In genomic region chr6:98142839-98143238, GRCh38 we compare ENCODE assay signal across 19 cellular contexts.
DNase-seq lines count a peak whose midpoint lies in the region; TF ChIP-seq lines count a peak whose summit lies in the region.
"Had no signal": no experiment of that assay in that cellular context is flagged by ENCODE, and none has a peak within 500 bp of the region (broad histone marks: within the 10 kb centered on the region; RNA-seq: fewer than 3 reads in every experiment).

No MANE protein-coding gene starts in this region.

- DNase-seq in OCI-LY7 (ENCODE audit: low spot score) (peak; percentile 0), iris pigment epithelial cell (ENCODE audit: low read depth) (peak; percentile 0), lower leg skin (ENCODE audit: low spot score in 2 of 2) (no peak), amniotic stem cell (lab: John Stamatoyannopoulos, UW) (no peak), NCI-H446 (lab: John Stamatoyannopoulos, UW) (no peak)
- DNase-seq: 8988T; ACHN; AML-193; BE2C; CD4-positive, alpha-beta T cell; CD8-positive, alpha-beta memory T cell; DMS 273 treated with DMSO at 0.1 percent for 48 hours; DND-41; GM23248; H7; HCEC 1CT had no signal

- no peak overlapping the region for H3K4me3 ChIP-seq in HEK293 (ENCODE audit: low read depth, low read length)
- no peak overlapping the region for H3K4me3 ChIP-seq in OCI-LY7 (ENCODE audit: low read depth, low read length, poor library complexity, severe bottlenecking)
- H3K4me3 ChIP-seq in lower leg skin (ENCODE audit: low read depth, poor library complexity, severe bottlenecking), result no peak overlapping the region
- H3K4me3 ChIP-seq: A549; BLaER1 treated with 17β-estradiol and CSF1 and Interleukin-3, amounts not matched to agents 10 nM and 100 nM; GM23248 had no signal

- no peak for TF ChIP-seq POLR2A in lower leg skin (IDR thresholded peaks at IDR 0.05)

- POLR2A ChIA-PET in HEK293 (lab: Yijun Ruan, JAX), result no interaction called here
- POLR2A ChIA-PET in OCI-LY7 (lab: Charles Lee), result no interaction called here

- no peaks in the 10 kb centered on the region for H4K20me1 ChIP-seq in OCI-LY7 (ENCODE audit: insufficient read depth, low read length)
- H4K20me1 ChIP-seq: BLaER1 treated with 17β-estradiol and CSF1 and Interleukin-3, amounts not matched to agents 10 nM and 100 nM had no signal

- H3K4me1 ChIP-seq in HEK293 (ENCODE audit: control insufficient read depth, insufficient read depth, low read length) (no peaks in the 10 kb centered on the region), OCI-LY7 (ENCODE audit: insufficient read depth, low read length, poor library complexity, severe bottlenecking) (no peaks in the 10 kb centered on the region)
- H3K4me1 ChIP-seq: A549, BE2C had no signal

- H3K9me3 ChIP-seq in HEK293 (ENCODE audit: control insufficient read depth, insufficient read depth, low read depth, low read length), result no peaks in the 10 kb centered on the region
- H3K9me3 ChIP-seq in OCI-LY7 (ENCODE audit: low read length), result no peaks in the 10 kb centered on the region; the same call in 1 of the 2 replicates
- H3K9me3 ChIP-seq: A549, BE2C had no signal

- H2AFZ ChIP-seq in OCI-LY7 (ENCODE audit: low read length), result no peak overlapping the region
- H2AFZ ChIP-seq: GM23248 had no signal

- intact Hi-C loops in OCI-LY7 (cut with micrococcal nuclease; ENCODE audit: unreplicated experiment), result no loop called here
- intact Hi-C loops in lower leg skin (cut with DNase I; ENCODE audit: low total_unique reads), result no loop called here

- CTCF ChIA-PET in HEK293 (lab: Yijun Ruan, JAX) (no interaction called here), OCI-LY7 (lab: Charles Lee; ENCODE audit: unreplicated experiment) (no interaction called here)

- no peaks in the 10 kb centered on the region for H3K9me2 ChIP-seq in OCI-LY7 (ENCODE audit: insufficient read depth, low read length)

- H3K36me3 ChIP-seq in HEK293 (ENCODE audit: control insufficient read depth in 2 of 2, insufficient read depth in 1 of 2, low read length in 2 of 2), result no peaks in the 10 kb centered on the region
- no peaks in the 10 kb centered on the region for H3K36me3 ChIP-seq in OCI-LY7 (ENCODE audit: insufficient read depth, low read length)
- H3K36me3 ChIP-seq: BE2C had no signal

- no peak for TF ChIP-seq CTCF in HEK293 (tag by site-specific recombination; IDR thresholded peaks at IDR 0.05)
- no peak for TF ChIP-seq CTCF in OCI-LY7 (conservative IDR thresholded peaks at IDR 0.05; ENCODE audit: low read length)
- no peak for TF ChIP-seq CTCF in lower leg skin (IDR thresholded peaks at IDR 0.05)

- no TSS peak for BruUV-seq in OCI-LY7 (replicated peaks; lab: Mats Ljungman, UMichigan)

- H3K4me2 ChIP-seq in OCI-LY7 (ENCODE audit: low read length), result no peak overlapping the region
- H3K4me2 ChIP-seq: A549; BLaER1 treated with 17β-estradiol and CSF1 and Interleukin-3, amounts not matched to agents 10 nM and 100 nM had no signal

- H3K79me2 ChIP-seq in OCI-LY7 (ENCODE audit: insufficient read depth, low read depth, low read length), result no peaks in the 10 kb centered on the region

- WGBS in lower leg skin, 2 donors, result 92 to 94% methylated on average over 6 of the region's 6 CpGs

- H3K27ac ChIP-seq in HEK293 (ENCODE audit: extremely low read depth, low read depth, low read length) (no peak overlapping the region), OCI-LY7 (ENCODE audit: low read depth, low read length, poor library complexity, severe bottlenecking) (no peak overlapping the region)
- H3K27ac ChIP-seq: A549; BLaER1 treated with 17β-estradiol and CSF1 and Interleukin-3, amounts not matched to agents 10 nM and 100 nM; GM23248 had no signal

TF ChIP-seq in HEK293, 187 proteins besides CTCF, POLR2A, EP300 and RAD21:
- TF ChIP-seq TRIM28 (IDR thresholded peaks at IDR 0.05; ENCODE audit: borderline replicate concordance, low read length) (peak; percentile 91; the same call in 1 of the 2 replicates), ZNF248 (tag by site-specific recombination; IDR thresholded peaks at IDR 0.05) (no peak), EGR2 (tag by site-specific recombination; IDR thresholded peaks at IDR 0.05; ENCODE audit: low read depth) (no peak), ZNF223 (tag by site-specific recombination; IDR thresholded peaks at IDR 0.05) (no peak), SETDB1 (IDR thresholded peaks at IDR 0.05; ENCODE audit: insufficient read length, low read length) (peak; percentile 94), ZNF585B (tag by site-specific recombination; IDR thresholded peaks at IDR 0.05) (no peak), OVOL3 (tag by site-specific recombination; IDR thresholded peaks at IDR 0.05) (no peak)
TF ChIP-seq in HEK293: peak in this region for 2.

Comparison
In these comparisons a context has a peak if more than half of its experiments do, and no peak if none do; other contexts are left out.
1. DNase-seq: peak in OCI-LY7 (single experiment) and iris pigment epithelial cell (single experiment); none in lower leg skin (0 of 2), amniotic stem cell (single experiment) and NCI-H446 (0 of 2).